Comparison of ENCODE assay signal across 2 cellular contexts in the genomic region with DNA sequence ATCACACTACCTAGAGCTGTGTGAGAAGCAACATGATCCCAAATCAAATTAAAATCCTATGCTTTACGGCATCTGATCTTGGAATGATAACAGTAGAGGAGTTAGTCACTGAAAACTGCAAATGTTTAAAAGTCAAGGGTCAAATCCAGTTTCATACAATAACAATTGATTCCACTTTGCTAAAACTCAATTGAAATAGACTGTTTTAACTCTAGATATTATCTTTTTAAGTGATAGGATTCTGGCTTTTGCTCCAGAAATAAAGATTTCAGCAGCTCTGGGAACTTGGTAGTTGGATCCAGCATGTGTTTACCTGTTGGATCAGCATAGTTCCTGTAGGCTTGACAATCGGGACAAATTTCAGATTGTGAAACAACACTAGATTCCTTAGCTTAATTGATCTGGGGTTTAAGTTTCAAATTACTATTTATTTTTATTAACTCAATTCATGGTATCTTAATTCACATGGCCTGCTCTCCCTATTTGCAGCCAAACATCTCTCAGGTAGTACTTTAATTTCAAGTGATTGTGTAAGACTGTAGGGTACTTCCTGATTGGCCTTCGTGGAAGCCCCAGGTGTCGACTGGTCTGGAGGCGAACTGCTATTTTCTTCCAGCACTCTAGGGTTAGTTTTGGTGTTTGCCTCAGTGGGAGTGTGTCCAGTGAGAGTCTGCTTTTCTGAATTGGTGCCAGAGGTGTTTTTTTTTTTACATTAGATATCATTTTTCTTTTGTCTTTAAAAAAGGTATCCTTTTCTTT.
TF ChIP-seq lines count a peak whose summit lies in the region.

No MANE protein-coding gene starts in this region.

TF ChIP-seq in IMR-90, 13 proteins besides CTCF, POLR2A, EP300 and RAD21:
- no peak for TF ChIP-seq MAFK (IDR thresholded peaks at IDR 0.05; ENCODE audit: low read depth, low read length)
- TF ChIP-seq CEBPB (IDR thresholded peaks at IDR 0.05; ENCODE audit: low read depth, low read length) = peak; percentile 54; the same call in 1 of the 2 replicates

TF ChIP-seq in GM12878, 131 proteins besides CTCF, POLR2A, EP300 and RAD21:
- TF ChIP-seq, protein P1, sequence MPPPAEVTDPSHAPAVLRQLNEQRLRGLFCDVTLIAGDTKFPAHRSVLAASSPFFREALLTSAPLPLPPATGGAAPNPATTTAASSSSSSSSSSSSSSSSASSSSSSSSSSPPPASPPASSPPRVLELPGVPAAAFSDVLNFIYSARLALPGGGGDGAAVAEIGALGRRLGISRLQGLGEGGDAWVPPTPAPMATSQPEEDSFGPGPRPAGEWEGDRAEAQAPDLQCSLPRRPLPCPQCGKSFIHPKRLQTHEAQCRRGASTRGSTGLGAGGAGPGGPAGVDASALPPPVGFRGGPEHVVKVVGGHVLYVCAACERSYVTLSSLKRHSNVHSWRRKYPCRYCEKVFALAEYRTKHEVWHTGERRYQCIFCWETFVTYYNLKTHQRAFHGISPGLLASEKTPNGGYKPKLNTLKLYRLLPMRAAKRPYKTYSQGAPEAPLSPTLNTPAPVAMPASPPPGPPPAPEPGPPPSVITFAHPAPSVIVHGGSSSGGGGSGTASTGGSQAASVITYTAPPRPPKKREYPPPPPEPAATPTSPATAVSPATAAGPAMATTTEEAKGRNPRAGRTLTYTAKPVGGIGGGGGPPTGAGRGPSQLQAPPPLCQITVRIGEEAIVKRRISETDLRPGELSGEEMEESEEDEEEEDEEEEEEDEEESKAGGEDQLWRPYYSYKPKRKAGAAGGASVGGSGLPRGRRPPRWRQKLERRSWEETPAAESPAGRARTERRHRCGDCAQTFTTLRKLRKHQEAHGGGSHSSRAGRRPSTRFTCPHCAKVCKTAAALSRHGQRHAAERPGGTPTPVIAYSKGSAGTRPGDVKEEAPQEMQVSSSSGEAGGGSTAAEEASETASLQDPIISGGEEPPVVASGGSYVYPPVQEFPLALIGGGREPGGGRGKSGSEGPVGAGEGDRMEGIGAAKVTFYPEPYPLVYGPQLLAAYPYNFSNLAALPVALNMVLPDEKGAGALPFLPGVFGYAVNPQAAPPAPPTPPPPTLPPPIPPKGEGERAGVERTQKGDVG (CRISPR knock-in tag; IDR thresholded peaks at IDR 0.05) = no peak
- TF ChIP-seq, protein P2, sequence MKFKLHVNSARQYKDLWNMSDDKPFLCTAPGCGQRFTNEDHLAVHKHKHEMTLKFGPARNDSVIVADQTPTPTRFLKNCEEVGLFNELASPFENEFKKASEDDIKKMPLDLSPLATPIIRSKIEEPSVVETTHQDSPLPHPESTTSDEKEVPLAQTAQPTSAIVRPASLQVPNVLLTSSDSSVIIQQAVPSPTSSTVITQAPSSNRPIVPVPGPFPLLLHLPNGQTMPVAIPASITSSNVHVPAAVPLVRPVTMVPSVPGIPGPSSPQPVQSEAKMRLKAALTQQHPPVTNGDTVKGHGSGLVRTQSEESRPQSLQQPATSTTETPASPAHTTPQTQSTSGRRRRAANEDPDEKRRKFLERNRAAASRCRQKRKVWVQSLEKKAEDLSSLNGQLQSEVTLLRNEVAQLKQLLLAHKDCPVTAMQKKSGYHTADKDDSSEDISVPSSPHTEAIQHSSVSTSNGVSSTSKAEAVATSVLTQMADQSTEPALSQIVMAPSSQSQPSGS (IDR thresholded peaks at IDR 0.05; ENCODE audit: low read length) = no peak
- TF ChIP-seq BCL11A (IDR thresholded peaks at IDR 0.05; ENCODE audit: low read depth, low read length) = no peak
TF ChIP-seq in GM12878: peak in this region for 0.
